Comparison of ENCODE assay signal across 8 cellular contexts in genomic region chr1:204446413-204447111, GRCh38. TPM values are rescaled to one million over a fixed set of nuclear protein-coding genes. Genes with fewer than 3 reads are reported as not detected.
DNase-seq lines count a peak whose midpoint lies in the region; ATAC-seq and TF ChIP-seq lines count a peak whose summit lies in the region.

No MANE protein-coding gene starts in this region.

- H2AFZ ChIP-seq in PC-3 (ENCODE audit: low read length): no peak overlapping the region
- H2AFZ ChIP-seq in fibroblast of lung (ENCODE audit: low read length): no peak overlapping the region

- H3K9me2 ChIP-seq in PC-3 (replicated peaks; ENCODE audit: low read length): no peaks in the 10 kb centered on the region

- POLR2A ChIA-PET in AG04449 (lab: Yijun Ruan, JAX): interaction anchor here (0.9 to 1.2 kb wide), 2 partner anchors 47 to 48 kb away, joined by 3 read pairs; partner anchors contain the start of gene PIK3C2B
- POLR2A ChIA-PET in PC-3 (lab: Charles Lee; ENCODE audit: unreplicated experiment): no interaction called here

- intact Hi-C loops in PC-3 (cut with micrococcal nuclease): loop anchor here (1.0 kb wide), 1 partner anchor 57 kb away; no protein-coding TSS in a partner anchor

- DNase-seq in AG04449 (ENCODE audit: low read depth, low spot score): no peak
- DNase-seq in PC-3: peak; percentile 76
- DNase-seq in activated T-cell treated with anti-CD3 and anti-CD28 coated beads, Interleukin-2, amount 50 U/mL, for 48 hours: peak; percentile 82 to 83
- DNase-seq in fibroblast of lung (ENCODE audit: low read depth in 2 of 2): peak; percentile 45 to 67
- DNase-seq in nephron progenitor cell: peak; percentile 78
- DNase-seq in stimulated activated naive CD8-positive, alpha-beta T cell treated with anti-CD3 and anti-CD28 coated beads, Interleukin-15, amount 100 ng/mL, for 72 hours: peak; percentile 75 to 84

- ATAC-seq in GM18909 (IDR thresholded peaks at IDR 0.05; ENCODE audit: poor library complexity, unreplicated experiment) (peak; percentile 70), PC-3 (peak; percentile 6; the same call in 1 of the 2 replicates)
- ATAC-seq in stimulated activated naive CD8-positive, alpha-beta T cell treated with anti-CD3 and anti-CD28 coated beads, Interleukin-15, amount 100 ng/mL, for 72 hours: peak; percentile 97

- CTCF ChIA-PET in AG04449 (lab: Yijun Ruan, JAX) (interaction anchor here (0.6 to 30.9 kb wide), 20 partner anchors 12 to 365 kb away, joined by 3 to 1052 read pairs (median 7); partner anchors contain the start of gene PIK3C2B), PC-3 (lab: Charles Lee) (interaction anchor here (0.5 to 2.1 kb wide), 7 partner anchors 8 to 95 kb away, joined by 3 to 16 read pairs (median 4); partner anchors contain the start of gene PIK3C2B)

- no TSS peak for BruUV-seq in PC-3 (replicated peaks; lab: Mats Ljungman, UMichigan)

- H3K9me3 ChIP-seq in KOPT-K1 (ENCODE audit: insufficient read depth, low read length, poor library complexity, severe bottlenecking): no peaks in the 10 kb centered on the region
- no peaks in the 10 kb centered on the region for H3K9me3 ChIP-seq in PC-3 (ENCODE audit: low read length)
- no peaks in the 10 kb centered on the region for H3K9me3 ChIP-seq in fibroblast of lung (ENCODE audit: control insufficient read depth, insufficient read depth, low read depth, low read length)

- H3K9me3 Mint-ChIP-seq in nephron progenitor cell: no peaks in the 10 kb centered on the region
- H3K9me3 Mint-ChIP-seq in stimulated activated naive CD8-positive, alpha-beta T cell treated with anti-CD3 and anti-CD28 coated beads, Interleukin-15, amount 100 ng/mL, for 72 hours: no peaks in the 10 kb centered on the region

- TF ChIP-seq CTCF in AG04449 (IDR thresholded peaks at IDR 0.05; ENCODE audit: insufficient read depth, low read length, missing control alignments) (peak; percentile 85), PC-3 (conservative IDR thresholded peaks at IDR 0.05; ENCODE audit: low read depth, low read length) (peak; percentile 68), fibroblast of lung (conservative IDR thresholded peaks at IDR 0.05 in 1 of 2, IDR thresholded peaks at IDR 0.05 in 1 of 2; ENCODE audit: low read depth in 1 of 2, low read length in 2 of 2) (peak; percentile 68 to 79), nephron progenitor cell (IDR thresholded peaks at IDR 0.05) (peak; percentile 75)

- H3K9ac ChIP-seq in PC-3 (ENCODE audit: low read length): no peak overlapping the region
- no peak overlapping the region for H3K9ac ChIP-seq in fibroblast of lung (ENCODE audit: insufficient read depth, low read length)

- peaks cover 19% of the 10 kb centered on the region for H3F3A ChIP-seq in PC-3 (ENCODE audit: low read length, unreplicated experiment)

- no peaks in the 10 kb centered on the region for H3K27me3 Mint-ChIP-seq in nephron progenitor cell (ENCODE audit: low read depth, poor library complexity)
- H3K27me3 Mint-ChIP-seq in stimulated activated naive CD8-positive, alpha-beta T cell treated with anti-CD3 and anti-CD28 coated beads, Interleukin-15, amount 100 ng/mL, for 72 hours: no peaks in the 10 kb centered on the region

- H3K79me2 ChIP-seq in PC-3 (ENCODE audit: low read length) (no peaks in the 10 kb centered on the region), fibroblast of lung (ENCODE audit: control insufficient read depth, insufficient read depth, low read length) (no peaks in the 10 kb centered on the region)

- H3K36me3 ChIP-seq in KOPT-K1 (ENCODE audit: insufficient read depth, low read length) (peaks cover 72% of the 10 kb centered on the region), PC-3 (ENCODE audit: low read depth, low read length) (peaks cover 59% of the 10 kb centered on the region), fibroblast of lung (ENCODE audit: control insufficient read depth, insufficient read depth, low read length) (no peaks in the 10 kb centered on the region)

- H3K4me2 ChIP-seq in PC-3 (ENCODE audit: low read length) (no peak overlapping the region), fibroblast of lung (ENCODE audit: extremely low read depth, insufficient read depth, low read length) (no peak overlapping the region)

- peaks cover 63% of the 10 kb centered on the region for H3K36me3 Mint-ChIP-seq in nephron progenitor cell (ENCODE audit: low read depth)

- H3K4me3 Mint-ChIP-seq in nephron progenitor cell: peak overlapping the region; percentile 73
- H3K4me3 Mint-ChIP-seq in stimulated activated naive CD8-positive, alpha-beta T cell treated with anti-CD3 and anti-CD28 coated beads, Interleukin-15, amount 100 ng/mL, for 72 hours: no peak overlapping the region

- H3K4me1 ChIP-seq in PC-3 (ENCODE audit: insufficient read depth, low read length): peaks cover 64% of the 10 kb centered on the region
- H3K4me1 ChIP-seq in fibroblast of lung (ENCODE audit: control insufficient read depth, extremely low read depth, insufficient read depth, low read length): no peaks in the 10 kb centered on the region

- H3K4me3 ChIP-seq in AG04449 (ENCODE audit: low read depth, low read length): no peak overlapping the region
- H3K4me3 ChIP-seq in PC-3 (ENCODE audit: low read length): no peak overlapping the region
- no peak overlapping the region for H3K4me3 ChIP-seq in fibroblast of lung (replicated peaks in 1 of 4; ENCODE audit: control extremely low read depth in 1 of 4, insufficient read depth in 1 of 4, low read depth in 3 of 4, low read length in 4 of 4)

- peak overlapping the region; percentile 85 for H3K27ac Mint-ChIP-seq in nephron progenitor cell
- peak overlapping the region in 1 of 2 donors; percentile 77 for H3K27ac Mint-ChIP-seq in stimulated activated naive CD8-positive, alpha-beta T cell treated with anti-CD3 and anti-CD28 coated beads, Interleukin-15, amount 100 ng/mL, for 72 hours

- H3K27ac ChIP-seq in KOPT-K1 (ENCODE audit: low read depth, low read length, poor library complexity, severe bottlenecking): peak overlapping the region; percentile 10
- H3K27ac ChIP-seq in PC-3 (ENCODE audit: low read length): no peak overlapping the region
- no peak overlapping the region for H3K27ac ChIP-seq in fibroblast of lung (ENCODE audit: insufficient read depth, low read length)

- H4K20me1 ChIP-seq in PC-3 (ENCODE audit: low read length) (no peaks in the 10 kb centered on the region), fibroblast of lung (ENCODE audit: control insufficient read depth, extremely low read depth, insufficient read depth, low read length) (no peaks in the 10 kb centered on the region)

- peaks cover 45% of the 10 kb centered on the region for H3K4me1 Mint-ChIP-seq in nephron progenitor cell
- H3K4me1 Mint-ChIP-seq in stimulated activated naive CD8-positive, alpha-beta T cell treated with anti-CD3 and anti-CD28 coated beads, Interleukin-15, amount 100 ng/mL, for 72 hours: peaks cover 34% of the 10 kb centered on the region

- H3K27me3 ChIP-seq in PC-3 (ENCODE audit: low read length): no peaks in the 10 kb centered on the region
- H3K27me3 ChIP-seq in fibroblast of lung (ENCODE audit: control insufficient read depth, insufficient read depth, low read length): no peaks in the 10 kb centered on the region

RNA-seq across cellular contexts. Expression of gene PPP1R15B, which starts 34.9 kb away (rescaled TPM):
- total RNA-seq in PC-3 (2014; rRNA removed) (50.7 and 57.5 TPM in 2 replicates), fibroblast of lung (26.7 and 27.7 TPM in 2 replicates)
- 22.4 and 26.3 TPM in 2 replicates for polyA plus RNA-seq in fibroblast of lung
- polyA plus RNA-seq in fibroblast of lung (2012): 12.7 and 13.6 TPM in 2 replicates
- 20.3 and 26.8 TPM in 2 replicates for polyA minus RNA-seq in fibroblast of lung (ENCODE audit: low replicate concordance)

RNA-seq across cellular contexts. Expression of gene PIK3C2B, which starts 48.0 kb away (rescaled TPM):
- total RNA-seq in PC-3 (2014; rRNA removed) (34.7 and 35.3 TPM in 2 replicates), fibroblast of lung (1.0 and 2.5 TPM in 2 replicates)
- 1.4 and 2.4 TPM in 2 replicates for polyA plus RNA-seq in fibroblast of lung
- 0.63 and 1.5 TPM in 2 replicates for polyA plus RNA-seq in fibroblast of lung (2012)
- polyA minus RNA-seq in fibroblast of lung (ENCODE audit: low replicate concordance): 5.3 and 10.8 TPM in 2 replicates

Comparison
In these comparisons a context has a peak if more than half of its experiments do, and no peak if none do; other contexts are left out.
1. ATAC-seq: peak in every context shown above with its lines; median percentile 97 in stimulated activated naive CD8-positive, alpha-beta T cell treated with anti-CD3 and anti-CD28 coated beads, Interleukin-15, amount 100 ng/mL, for 72 hours; 70 in GM18909; 6 in PC-3.
2. RNA of gene PIK3C2B, which starts 48.0 kb away (total RNA-seq): 34.7 to 35.3 TPM in PC-3; 1.0 to 2.5 TPM in fibroblast of lung; every median in the first group is over 10 times any median in the second.
3. Peak in every context shown above with its lines, with median percentiles within 50 percentile points of each other: CTCF ChIP-seq.